In genomic region chr7:134313543-134313942, GRCh38 we compare ENCODE assay signal across 1 cellular context.
TF ChIP-seq lines count a peak whose summit lies in the region.

No MANE protein-coding gene starts in this region.

TF ChIP-seq in HEK293, 187 proteins besides CTCF, POLR2A, EP300 and RAD21 (continued from another document):
- TF ChIP-seq ZNF843 (tag by site-specific recombination; IDR thresholded peaks at IDR 0.05) (peak; percentile 35; the same call in 1 of the 2 replicates), GLIS1 (tag by site-specific recombination; IDR thresholded peaks at IDR 0.05) (no peak), FEZF1 (tag by site-specific recombination; IDR thresholded peaks at IDR 0.05) (peak; percentile 89), RBAK (tag by site-specific recombination; IDR thresholded peaks at IDR 0.05) (no peak), ZSCAN23 (tag by site-specific recombination; IDR thresholded peaks at IDR 0.05) (no peak), ZNF596 (tag by site-specific recombination; IDR thresholded peaks at IDR 0.05) (0 out of 2 replicates have a peak, but pooled peaks have one; percentile 22), ZNF707 (tag by site-specific recombination; IDR thresholded peaks at IDR 0.05) (no peak)
- TF ChIP-seq, protein P1, sequence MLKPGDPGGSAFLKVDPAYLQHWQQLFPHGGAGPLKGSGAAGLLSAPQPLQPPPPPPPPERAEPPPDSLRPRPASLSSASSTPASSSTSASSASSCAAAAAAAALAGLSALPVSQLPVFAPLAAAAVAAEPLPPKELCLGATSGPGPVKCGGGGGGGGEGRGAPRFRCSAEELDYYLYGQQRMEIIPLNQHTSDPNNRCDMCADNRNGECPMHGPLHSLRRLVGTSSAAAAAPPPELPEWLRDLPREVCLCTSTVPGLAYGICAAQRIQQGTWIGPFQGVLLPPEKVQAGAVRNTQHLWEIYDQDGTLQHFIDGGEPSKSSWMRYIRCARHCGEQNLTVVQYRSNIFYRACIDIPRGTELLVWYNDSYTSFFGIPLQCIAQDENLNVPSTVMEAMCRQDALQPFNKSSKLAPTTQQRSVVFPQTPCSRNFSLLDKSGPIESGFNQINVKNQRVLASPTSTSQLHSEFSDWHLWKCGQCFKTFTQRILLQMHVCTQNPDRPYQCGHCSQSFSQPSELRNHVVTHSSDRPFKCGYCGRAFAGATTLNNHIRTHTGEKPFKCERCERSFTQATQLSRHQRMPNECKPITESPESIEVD (tag by site-specific recombination; IDR thresholded peaks at IDR 0.05): peak; percentile 68
